17 cellular contexts compared by ENCODE assay signal in genomic region chr20:60935971-60936370, GRCh38.
DNase-seq lines count a peak whose midpoint lies in the region; ATAC-seq and TF ChIP-seq lines count a peak whose summit lies in the region.
"Had no signal": no experiment of that assay in that cellular context is flagged by ENCODE, and none has a peak within 500 bp of the region (broad histone marks: within the 10 kb centered on the region; RNA-seq: fewer than 3 reads in every experiment).

No MANE protein-coding gene starts in this region.

- no peak overlapping the region for H3K9ac ChIP-seq in neural progenitor cell

- no peaks in the 10 kb centered on the region for H3K9me3 ChIP-seq in neural progenitor cell (ENCODE audit: low read depth)
- H3K9me3 ChIP-seq: Caco-2 had no signal

- H3K4me3 ChIP-seq in H7 (ENCODE audit: insufficient read depth, low read depth, low read length) (no peak overlapping the region), neural progenitor cell (no peak overlapping the region), dorsolateral prefrontal cortex (no peak overlapping the region)
- H3K4me3 ChIP-seq: GM12878 had no signal

- no peaks in the 10 kb centered on the region for H3K79me2 ChIP-seq in neural progenitor cell (ENCODE audit: low read depth)

- H3K4me2 ChIP-seq in neural progenitor cell, result no peak overlapping the region

- H3K27ac ChIP-seq in neural progenitor cell (no peak overlapping the region), dorsolateral prefrontal cortex (no peak overlapping the region)
- H3K27ac ChIP-seq: 22Rv1 had no signal

- peaks cover 4% of the 10 kb centered on the region for H3K9me3 Mint-ChIP-seq in neural progenitor cell
- H3K9me3 Mint-ChIP-seq: CD4-positive, alpha-beta T cell had no signal

- no peaks in the 10 kb centered on the region for H3K36me3 Mint-ChIP-seq in neural progenitor cell

- H3K27me3 Mint-ChIP-seq in neural progenitor cell (ENCODE audit: insufficient read depth, low read depth), result peaks cover 31% of the 10 kb centered on the region

- TF ChIP-seq CTCF in neural progenitor cell (IDR thresholded peaks at IDR 0.05) (peak; percentile 34), dorsolateral prefrontal cortex (IDR thresholded peaks at IDR 0.05 in 54 of 56, conservative IDR thresholded peaks at IDR 0.05 in 2 of 56; ENCODE audit: low read depth in 1 of 56, partially characterized antibody in 56 of 56) (no peak)

- ATAC-seq in HG03159 (IDR thresholded peaks at IDR 0.05; ENCODE audit: unreplicated experiment), result no peak
- ATAC-seq: GM12878 had no signal

- DNase-seq in NCI-H1417 (lab: John Stamatoyannopoulos, UW) (peak in 2 of 3 experiments; percentile 23 to 39), NCI-H1417 treated with DMSO at 0.1 percent for 48 hours (lab: John Stamatoyannopoulos, UW) (no peak), H7 (peak; percentile 27), SW480 (ENCODE audit: low spot score) (peak; percentile 28), neural progenitor cell (ENCODE audit: low spot score) (peak; percentile 24), midbrain (lab: John Stamatoyannopoulos, UW) (no peak), dorsolateral prefrontal cortex (no peak)
- DNase-seq: CD4-positive, alpha-beta T cell; GF-D8; NCI-H1105; NCI-H187; NCI-H345; SHP77 had no signal

- H3K27ac Mint-ChIP-seq in neural progenitor cell, result no peak overlapping the region
- H3K27ac Mint-ChIP-seq: CD4-positive, alpha-beta T cell had no signal

- intact Hi-C loops in dorsolateral prefrontal cortex (cut with DNase I), result no loop called here

- H4K20me1 ChIP-seq in neural progenitor cell (ENCODE audit: low read depth), result no peaks in the 10 kb centered on the region

- H2AFZ ChIP-seq in neural progenitor cell (replicated peaks), result no peak overlapping the region

- H3K36me3 ChIP-seq in H7 (replicated peaks; ENCODE audit: control insufficient read depth, insufficient read depth, low read length) (no peaks in the 10 kb centered on the region), neural progenitor cell (no peaks in the 10 kb centered on the region)

- H3K4me3 Mint-ChIP-seq in neural progenitor cell, result no peak overlapping the region
- H3K4me3 Mint-ChIP-seq: CD4-positive, alpha-beta T cell had no signal

- no peaks in the 10 kb centered on the region for H3F3A ChIP-seq in neural progenitor cell (ENCODE audit: low read depth)

- H3K27me3 ChIP-seq in H7 (ENCODE audit: control insufficient read depth, insufficient read depth, low read length) (peaks cover 2% of the 10 kb centered on the region), neural progenitor cell (no peaks in the 10 kb centered on the region), dorsolateral prefrontal cortex (peaks cover 0 to 17% (median 0%) of the 10 kb centered on the region in 45 donors)

- H3K4me1 ChIP-seq in neural progenitor cell, result no peaks in the 10 kb centered on the region
- H3K4me1 ChIP-seq: Caco-2 had no signal

- peaks cover 2% of the 10 kb centered on the region for H3K4me1 Mint-ChIP-seq in neural progenitor cell

Comparison
In these comparisons a context has a peak if more than half of its experiments do, and no peak if none do; other contexts are left out.
1. DNase-seq: peak in NCI-H1417 (2 of 3), H7 (single experiment), SW480 (single experiment) and neural progenitor cell (single experiment); none in NCI-H1417 treated with DMSO at 0.1 percent for 48 hours (single experiment), midbrain (single experiment) and dorsolateral prefrontal cortex (0 of 10).